ENCODE assay signal across 14 cellular contexts in the genomic region with DNA sequence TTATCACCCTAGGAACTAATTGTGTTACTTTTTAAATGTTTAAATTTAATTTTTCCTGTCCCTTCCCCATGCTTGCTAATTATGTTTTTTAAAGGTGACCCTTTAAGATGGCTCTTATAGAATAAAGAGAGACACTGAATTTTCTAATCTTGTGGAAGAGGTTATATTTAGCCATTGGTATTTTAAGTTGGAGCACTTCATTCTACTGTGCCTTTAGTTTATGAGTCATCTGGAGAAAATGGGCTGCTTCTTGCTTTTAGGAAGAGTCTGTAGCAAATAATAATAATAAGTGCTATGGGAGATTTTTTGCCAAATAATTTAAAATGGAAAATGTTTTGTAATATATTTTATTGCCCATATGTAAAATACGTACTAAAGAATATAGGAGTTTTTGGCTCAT.
DNase-seq lines count a peak whose midpoint lies in the region; ATAC-seq and TF ChIP-seq lines count a peak whose summit lies in the region.
"Had no signal": no experiment of that assay in that cellular context is flagged by ENCODE, and none has a peak within 500 bp of the region (broad histone marks: within the 10 kb centered on the region; RNA-seq: fewer than 3 reads in every experiment).

No MANE protein-coding gene starts in this region.

- peak; percentile 78 for DNase-seq in AG10803 (ENCODE audit: low read depth)
- peak; percentile 59 for DNase-seq in RPMI7951 (ENCODE audit: low read depth)
- peak; percentile 72 for DNase-seq in fibroblast of mammary gland (ENCODE audit: low read depth)
- DNase-seq in osteocyte (ENCODE audit: extremely low spot score, unreplicated experiment) = no peak
- no peak for DNase-seq in NCI-H2171 treated with DMSO at 0.1 percent for 48 hours (lab: John Stamatoyannopoulos, UW)
- DNase-seq in NCI-H82 (lab: John Stamatoyannopoulos, UW) = no peak
- DNase-seq: activated CD4-positive, alpha-beta memory T cell treated with anti-CD3 and anti-CD28 coated beads for 36 hours; activated naive CD4-positive, alpha-beta T cell treated with anti-CD3 and anti-CD28 coated beads, Interleukin-2, amount 50 U/mL, for 16 hours; CD8-positive, alpha-beta T cell; effector memory CD8-positive, alpha-beta T cell; GOT3; NCI-H1436 treated with DMSO at 0.1 percent for 48 hours had no signal

- H3K27me3 Mint-ChIP-seq in osteocyte (ENCODE audit: unreplicated experiment) = no peaks in the 10 kb centered on the region
- H3K27me3 Mint-ChIP-seq: activated CD4-positive, alpha-beta memory T cell treated with anti-CD3 and anti-CD28 coated beads for 36 hours; effector memory CD8-positive, alpha-beta T cell had no signal

- H3K4me1 Mint-ChIP-seq in osteocyte (ENCODE audit: unreplicated experiment) = peaks cover 64% of the 10 kb centered on the region

- H3K36me3 Mint-ChIP-seq in osteocyte (ENCODE audit: unreplicated experiment) = peaks cover 2% of the 10 kb centered on the region

- peak overlapping the region; percentile 11 for H3K4me3 Mint-ChIP-seq in osteocyte (ENCODE audit: unreplicated experiment)
- H3K4me3 Mint-ChIP-seq: activated CD4-positive, alpha-beta memory T cell treated with anti-CD3 and anti-CD28 coated beads for 36 hours; CD8-positive, alpha-beta T cell; effector memory CD8-positive, alpha-beta T cell had no signal

- TF ChIP-seq CTCF in AG10803 (conservative IDR thresholded peaks at IDR 0.05; ENCODE audit: low read length) (no peak), fibroblast of mammary gland (conservative IDR thresholded peaks at IDR 0.05; ENCODE audit: control insufficient read depth, insufficient read depth, low read depth, low read length) (no peak), osteocyte (IDR thresholded peaks at IDR 0.05) (no peak)

- no peaks in the 10 kb centered on the region for H3K9me3 Mint-ChIP-seq in osteocyte (ENCODE audit: unreplicated experiment)
- H3K9me3 Mint-ChIP-seq: activated CD4-positive, alpha-beta memory T cell treated with anti-CD3 and anti-CD28 coated beads for 36 hours; CD8-positive, alpha-beta T cell; effector memory CD8-positive, alpha-beta T cell had no signal

- peak overlapping the region; percentile 86 for H3K27ac Mint-ChIP-seq in osteocyte (ENCODE audit: unreplicated experiment)
- H3K27ac Mint-ChIP-seq: activated CD4-positive, alpha-beta memory T cell treated with anti-CD3 and anti-CD28 coated beads for 36 hours; CD8-positive, alpha-beta T cell; effector memory CD8-positive, alpha-beta T cell had no signal

- no peak overlapping the region; the same call in 1 of the 2 replicates for H3K4me3 ChIP-seq in AG10803 (ENCODE audit: low read length)
- no peak overlapping the region for H3K4me3 ChIP-seq in fibroblast of mammary gland (ENCODE audit: control insufficient read depth, low read depth, low read length)

- ATAC-seq in GM21381 (IDR thresholded peaks at IDR 0.05; ENCODE audit: unreplicated experiment) (no peak), GM21528 (IDR thresholded peaks at IDR 0.05; ENCODE audit: low FRiP score, unreplicated experiment) (no peak)
- ATAC-seq: CD8-positive, alpha-beta T cell; effector memory CD8-positive, alpha-beta T cell had no signal

Comparison
In these comparisons a context has a peak if more than half of its experiments do, and no peak if none do; other contexts are left out.
1. DNase-seq: peak in AG10803 (single experiment), RPMI7951 (single experiment) and fibroblast of mammary gland (single experiment); none in osteocyte (single experiment), NCI-H2171 treated with DMSO at 0.1 percent for 48 hours (single experiment) and NCI-H82 (single experiment).